7 cellular contexts compared by ENCODE assay signal in the genomic region with DNA sequence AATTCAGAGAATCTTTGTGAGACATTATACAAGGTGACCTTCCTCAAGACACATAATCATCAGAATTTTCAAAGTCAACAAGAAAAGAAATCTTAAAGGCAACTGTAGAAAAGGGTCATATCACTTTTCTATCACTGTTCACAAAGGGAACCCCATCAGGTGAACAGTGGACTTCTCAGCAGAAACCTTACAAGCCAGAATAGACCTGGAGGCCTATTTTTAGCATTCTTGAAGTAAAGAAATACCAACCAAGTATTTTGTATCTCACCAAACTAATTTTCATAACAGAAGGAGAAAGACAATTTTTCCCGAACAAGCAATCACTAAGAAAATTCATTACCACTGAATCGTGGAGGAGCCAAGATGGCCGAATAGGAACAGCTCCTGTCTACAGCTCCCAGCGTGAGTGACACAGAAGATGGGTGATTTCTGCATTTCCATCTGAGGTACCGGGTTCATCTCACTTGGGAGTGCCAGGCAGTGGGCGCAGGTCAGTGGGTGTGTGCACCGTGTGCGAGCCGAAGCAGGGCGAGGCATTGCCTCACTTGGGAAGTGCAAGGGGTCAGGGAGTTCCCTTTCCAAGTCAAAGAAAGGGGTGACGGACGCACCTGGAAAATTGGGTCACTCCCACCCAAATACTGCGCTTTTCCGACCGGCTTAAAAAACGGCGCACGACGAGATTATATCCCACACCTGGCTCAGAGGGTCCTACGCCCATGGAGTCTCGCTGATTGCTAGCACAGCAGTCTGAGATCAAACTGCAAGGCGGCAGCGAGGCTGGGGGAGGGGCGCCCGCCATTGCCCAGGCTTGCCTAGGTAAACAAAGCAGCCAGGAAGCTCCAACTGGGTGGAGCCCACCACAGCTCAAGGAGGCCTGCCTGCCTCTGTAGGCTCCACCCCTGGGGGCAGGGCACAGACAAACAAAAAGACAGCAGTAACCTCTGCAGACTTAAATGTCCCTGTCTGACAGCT.
DNase-seq lines count a peak whose midpoint lies in the region; ATAC-seq and TF ChIP-seq lines count a peak whose summit lies in the region.
"Not testable (repeated sequence)": the region's sequence is repeated elsewhere in the genome, so short reads cannot be mapped to it uniquely, and the experiment has no call there.

No MANE protein-coding gene starts in this region.

- H3K4me1 ChIP-seq in left ventricle myocardium inferior = not testable (repeated sequence)

- not testable (repeated sequence) for H3K27me3 Mint-ChIP-seq in IgD-negative memory B cell; T-helper 17 cell; activated naive CD8-positive, alpha-beta T cell treated with anti-CD3 and anti-CD28 coated beads, Interleukin-2, amount 10 ng/mL, durations not matched to agents 7 days and 5 days; naive thymus-derived CD8-positive, alpha-beta T cell

- H3K4me3 ChIP-seq in GM06990 (replicated peaks; ENCODE audit: low read depth, low read length) (peak overlapping the region; percentile 47), left ventricle myocardium inferior (peak overlapping the region; percentile 23)

- not testable (repeated sequence) for H3K27ac ChIP-seq in left ventricle myocardium inferior (replicated peaks)

- not testable (repeated sequence) for H3K36me3 ChIP-seq in GM06990 (ENCODE audit: control insufficient read depth, insufficient read depth, low read length); left ventricle myocardium inferior

- H3K36me3 Mint-ChIP-seq in IgD-negative memory B cell; T-helper 17 cell (ENCODE audit: low read depth); activated naive CD8-positive, alpha-beta T cell treated with anti-CD3 and anti-CD28 coated beads, Interleukin-2, amount 10 ng/mL, durations not matched to agents 7 days and 5 days; naive thymus-derived CD8-positive, alpha-beta T cell: not testable (repeated sequence)

- H3K9me3 Mint-ChIP-seq in IgD-negative memory B cell; activated naive CD8-positive, alpha-beta T cell treated with anti-CD3 and anti-CD28 coated beads, Interleukin-2, amount 10 ng/mL, durations not matched to agents 7 days and 5 days: not testable (repeated sequence)
- H3K9me3 Mint-ChIP-seq in naive thymus-derived CD8-positive, alpha-beta T cell = peaks cover 0 to 13% (median 2%) of the 10 kb centered on the region in 9 donors

- H3K4me1 Mint-ChIP-seq in IgD-negative memory B cell; T-helper 17 cell; activated naive CD8-positive, alpha-beta T cell treated with anti-CD3 and anti-CD28 coated beads, Interleukin-2, amount 10 ng/mL, durations not matched to agents 7 days and 5 days: not testable (repeated sequence)
- peaks cover 0 to 12% (median 1%) of the 10 kb centered on the region in 4 donors for H3K4me1 Mint-ChIP-seq in naive thymus-derived CD8-positive, alpha-beta T cell

- TF ChIP-seq CTCF in GM06990 (IDR thresholded peaks at IDR 0.05; ENCODE audit: insufficient read depth, low read length, poor library complexity, severe bottlenecking); left ventricle myocardium inferior (IDR thresholded peaks at IDR 0.05; ENCODE audit: borderline replicate concordance): not testable (repeated sequence)

- H3K27ac Mint-ChIP-seq in IgD-negative memory B cell (peak overlapping the region in 2 of 3 donors; percentile 49 to 96), T-helper 17 cell (peak overlapping the region; percentile 61)
- peak overlapping the region; percentile 85 for H3K27ac Mint-ChIP-seq in activated naive CD8-positive, alpha-beta T cell treated with anti-CD3 and anti-CD28 coated beads, Interleukin-2, amount 10 ng/mL, durations not matched to agents 7 days and 5 days
- peak overlapping the region in 8 of 10 donors; percentile 8 to 99 (median 94) for H3K27ac Mint-ChIP-seq in naive thymus-derived CD8-positive, alpha-beta T cell

- intact Hi-C loops in left ventricle myocardium inferior (cut with micrococcal nuclease) = not testable (repeated sequence)

- not testable (repeated sequence) for H3K27me3 ChIP-seq in GM06990 (replicated peaks; ENCODE audit: control insufficient read depth, insufficient read depth, low read length); left ventricle myocardium inferior (ENCODE audit: low read depth)

- not testable (repeated sequence) for DNase-seq in GM06990 (ENCODE audit: extremely low read depth, insufficient read length); T-helper 17 cell; activated naive CD8-positive, alpha-beta T cell treated with anti-CD3 and anti-CD28 coated beads, Interleukin-2, amount 10 ng/mL, durations not matched to agents 7 days and 5 days; left ventricle myocardium inferior
- DNase-seq in NCI-H510A treated with DMSO at 0.1 percent for 48 hours (lab: John Stamatoyannopoulos, UW) = peak; percentile 64
- DNase-seq in naive thymus-derived CD8-positive, alpha-beta T cell = peak in 3 of 10 donors; percentile 20 to 37 (median 21)

- ATAC-seq in T-helper 17 cell; activated naive CD8-positive, alpha-beta T cell treated with anti-CD3 and anti-CD28 coated beads, Interleukin-2, amount 10 ng/mL, durations not matched to agents 7 days and 5 days (ENCODE audit: low read depth): not testable (repeated sequence)
- ATAC-seq in naive thymus-derived CD8-positive, alpha-beta T cell = peak; percentile 47 to 53

- H3K9me3 ChIP-seq in T-helper 17 cell (ENCODE audit: control insufficient read depth, low read length, poor library complexity, severe bottlenecking) = not testable (repeated sequence)
- H3K9me3 ChIP-seq in left ventricle myocardium inferior (replicated peaks) = peaks cover 11% of the 10 kb centered on the region

- POLR2A ChIA-PET in activated naive CD8-positive, alpha-beta T cell treated with anti-CD3 and anti-CD28 coated beads, Interleukin-2, amount 10 ng/mL, durations not matched to agents 7 days and 5 days (lab: Charles Lee); naive thymus-derived CD8-positive, alpha-beta T cell (lab: Charles Lee): not testable (repeated sequence)

- peak overlapping the region in 3 of 4 donors; percentile 87 to 99 (median 89) for H3K4me3 Mint-ChIP-seq in IgD-negative memory B cell
- peak overlapping the region; percentile 84 for H3K4me3 Mint-ChIP-seq in T-helper 17 cell
- peak overlapping the region; percentile 80 for H3K4me3 Mint-ChIP-seq in activated naive CD8-positive, alpha-beta T cell treated with anti-CD3 and anti-CD28 coated beads, Interleukin-2, amount 10 ng/mL, durations not matched to agents 7 days and 5 days
- peak overlapping the region in 7 of 10 donors; percentile 36 to 98 (median 90) for H3K4me3 Mint-ChIP-seq in naive thymus-derived CD8-positive, alpha-beta T cell
